10 cellular contexts compared by ENCODE assay signal in genomic region chr7:37786741-37787569, GRCh38.
DNase-seq lines count a peak whose midpoint lies in the region; ATAC-seq and TF ChIP-seq lines count a peak whose summit lies in the region.
"Had no signal": no experiment of that assay in that cellular context is flagged by ENCODE, and none has a peak within 500 bp of the region (broad histone marks: within the 10 kb centered on the region; RNA-seq: fewer than 3 reads in every experiment).

No MANE protein-coding gene starts in this region.

- TF ChIP-seq POLR2A in heart left ventricle (IDR thresholded peaks at IDR 0.05) = no peak

- H3K27ac Mint-ChIP-seq in stimulated activated naive CD8-positive, alpha-beta T cell treated with anti-CD3 and anti-CD28 coated beads, Interleukin-15, amount 100 ng/mL, for 72 hours = no peak overlapping the region
- peak overlapping the region in 1 of 8 donors; percentile 47 for H3K27ac Mint-ChIP-seq in CD8-positive, alpha-beta memory T cell

- H3K4me2 ChIP-seq in OCI-LY7 (ENCODE audit: low read length) = peak overlapping the region; percentile 26

- DNase-seq in heart left ventricle = no peak
- DNase-seq in right cardiac atrium = no peak
- DNase-seq in OCI-LY7 (ENCODE audit: low spot score) = peak; percentile 13
- no peak for DNase-seq in stimulated activated naive CD8-positive, alpha-beta T cell treated with anti-CD3 and anti-CD28 coated beads, Interleukin-15, amount 100 ng/mL, for 72 hours
- DNase-seq in SW 1271 (lab: John Stamatoyannopoulos, UW) = no peak
- DNase-seq in CD8-positive, alpha-beta memory T cell = no peak
- DNase-seq in DMS114 treated with DMSO at 0.1 percent for 48 hours (lab: John Stamatoyannopoulos, UW; ENCODE audit: unreplicated experiment) = no peak
- DNase-seq: foreskin fibroblast had no signal

- H3K36me3 Mint-ChIP-seq in CD8-positive, alpha-beta memory T cell = no peaks in the 10 kb centered on the region

- peaks cover 5% of the 10 kb centered on the region for H3K4me1 Mint-ChIP-seq in stimulated activated naive CD8-positive, alpha-beta T cell treated with anti-CD3 and anti-CD28 coated beads, Interleukin-15, amount 100 ng/mL, for 72 hours
- peaks cover 0 to 2% (median 0%) of the 10 kb centered on the region in 3 donors for H3K4me1 Mint-ChIP-seq in CD8-positive, alpha-beta memory T cell

- H3K27me3 Mint-ChIP-seq in stimulated activated naive CD8-positive, alpha-beta T cell treated with anti-CD3 and anti-CD28 coated beads, Interleukin-15, amount 100 ng/mL, for 72 hours = peaks cover 14% of the 10 kb centered on the region
- peaks cover under 1 to 15% of the 10 kb centered on the region in 2 donors for H3K27me3 Mint-ChIP-seq in CD8-positive, alpha-beta memory T cell

- H3K9me3 Mint-ChIP-seq in stimulated activated naive CD8-positive, alpha-beta T cell treated with anti-CD3 and anti-CD28 coated beads, Interleukin-15, amount 100 ng/mL, for 72 hours = no peaks in the 10 kb centered on the region
- no peaks in the 10 kb centered on the region for H3K9me3 Mint-ChIP-seq in CD8-positive, alpha-beta memory T cell

- TF ChIP-seq CTCF in heart left ventricle (IDR thresholded peaks at IDR 0.05) (no peak), OCI-LY7 (conservative IDR thresholded peaks at IDR 0.05; ENCODE audit: low read length) (no peak)

- CTCF ChIA-PET in OCI-LY7 (lab: Charles Lee; ENCODE audit: unreplicated experiment) = no interaction called here
- CTCF ChIA-PET in CD8-positive, alpha-beta memory T cell (lab: Charles Lee) = no interaction called here

- H3K9me3 ChIP-seq in heart left ventricle = no peaks in the 10 kb centered on the region
- H3K9me3 ChIP-seq in right cardiac atrium (ENCODE audit: control insufficient read depth, low read length) = no peaks in the 10 kb centered on the region
- no peaks in the 10 kb centered on the region for H3K9me3 ChIP-seq in OCI-LY7 (ENCODE audit: low read length)
- no peaks in the 10 kb centered on the region for H3K9me3 ChIP-seq in CD8-positive, alpha-beta memory T cell (ENCODE audit: low read length)

- H3K27ac ChIP-seq in heart left ventricle (peak overlapping the region in 2 of 12 donors; percentile 2 to 62), right cardiac atrium (ENCODE audit: low read length) (no peak overlapping the region), OCI-LY7 (ENCODE audit: low read depth, low read length, poor library complexity, severe bottlenecking) (no peak overlapping the region)
- no peak overlapping the region for H3K27ac ChIP-seq in CD8-positive, alpha-beta memory T cell (ENCODE audit: low read depth, low read length)

- WGBS in heart left ventricle, 4 donors = 68 to 72% (median 70%) methylated on average over 6 of the region's 6 CpGs
- 69% methylated on average over 6 of the region's 6 CpGs for WGBS in right cardiac atrium

- peak in 3 of 4 donors; percentile 41 to 55 (median 44) for ATAC-seq in heart left ventricle
- ATAC-seq in right cardiac atrium = no peak
- peak; percentile 91 for ATAC-seq in HG02973 (IDR thresholded peaks at IDR 0.05; ENCODE audit: unreplicated experiment)
- ATAC-seq in stimulated activated naive CD8-positive, alpha-beta T cell treated with anti-CD3 and anti-CD28 coated beads, Interleukin-15, amount 100 ng/mL, for 72 hours = peak; percentile 79
- ATAC-seq: K562 had no signal

- POLR2A ChIA-PET in OCI-LY7 (lab: Charles Lee) = interaction anchor here (0.7 kb wide), 1 partner anchor 27 kb away, joined by 4 read pairs; no protein-coding TSS in a partner anchor
- POLR2A ChIA-PET in CD8-positive, alpha-beta memory T cell (lab: Charles Lee) = no interaction called here

- no TSS peak for BruUV-seq in OCI-LY7 (replicated peaks; lab: Mats Ljungman, UMichigan)

- H3K27me3 ChIP-seq in heart left ventricle (no peaks in the 10 kb centered on the region), right cardiac atrium (ENCODE audit: control insufficient read depth, insufficient read depth) (no peaks in the 10 kb centered on the region)
- no peaks in the 10 kb centered on the region for H3K27me3 ChIP-seq in CD8-positive, alpha-beta memory T cell (ENCODE audit: insufficient read depth, low read length, poor library complexity, severe bottlenecking)

- H2AFZ ChIP-seq in OCI-LY7 (ENCODE audit: low read length) = no peak overlapping the region

- H3K4me3 Mint-ChIP-seq in stimulated activated naive CD8-positive, alpha-beta T cell treated with anti-CD3 and anti-CD28 coated beads, Interleukin-15, amount 100 ng/mL, for 72 hours = no peak overlapping the region
- H3K4me3 Mint-ChIP-seq in CD8-positive, alpha-beta memory T cell = no peak overlapping the region

- H3K4me3 ChIP-seq in heart left ventricle (no peak overlapping the region), right cardiac atrium (ENCODE audit: low read length) (no peak overlapping the region), OCI-LY7 (ENCODE audit: low read depth, low read length, poor library complexity, severe bottlenecking) (no peak overlapping the region)
- no peak overlapping the region for H3K4me3 ChIP-seq in CD8-positive, alpha-beta memory T cell (ENCODE audit: low read length)
- H3K4me3 ChIP-seq: K562 had no signal

- H3K4me1 ChIP-seq in heart left ventricle (peaks cover 0 to 6% (median 0%) of the 10 kb centered on the region in 12 donors), right cardiac atrium (ENCODE audit: control insufficient read depth, insufficient read depth, low read length) (peaks cover 3% of the 10 kb centered on the region), OCI-LY7 (ENCODE audit: insufficient read depth, low read length, poor library complexity, severe bottlenecking) (no peaks in the 10 kb centered on the region)
- no peaks in the 10 kb centered on the region for H3K4me1 ChIP-seq in CD8-positive, alpha-beta memory T cell (ENCODE audit: insufficient read depth, low read length)

- H4K20me1 ChIP-seq in OCI-LY7 (ENCODE audit: insufficient read depth, low read length) = no peaks in the 10 kb centered on the region

- H3K79me2 ChIP-seq in OCI-LY7 (ENCODE audit: insufficient read depth, low read depth, low read length) = no peaks in the 10 kb centered on the region

- intact Hi-C loops in heart left ventricle (cut with DNase I) (no loop called here), right cardiac atrium (cut with DNase I) (no loop called here), OCI-LY7 (cut with micrococcal nuclease; ENCODE audit: unreplicated experiment) (no loop called here)

- no peaks in the 10 kb centered on the region for H3K9me2 ChIP-seq in OCI-LY7 (ENCODE audit: insufficient read depth, low read length)

- H3K36me3 ChIP-seq in heart left ventricle = no peaks in the 10 kb centered on the region
- H3K36me3 ChIP-seq in OCI-LY7 (ENCODE audit: insufficient read depth, low read length) = no peaks in the 10 kb centered on the region
- no peaks in the 10 kb centered on the region for H3K36me3 ChIP-seq in CD8-positive, alpha-beta memory T cell (ENCODE audit: insufficient read depth, low read length)

Comparison
In these comparisons a context has a peak if more than half of its experiments do, and no peak if none do; other contexts are left out.
1. ATAC-seq: peak in heart left ventricle (3 of 4), HG02973 (single experiment) and stimulated activated naive CD8-positive, alpha-beta T cell treated with anti-CD3 and anti-CD28 coated beads, Interleukin-15, amount 100 ng/mL, for 72 hours (single experiment); none in right cardiac atrium (0 of 2).